Comparison of ENCODE assay signal across 28 cellular contexts in the genomic region with DNA sequence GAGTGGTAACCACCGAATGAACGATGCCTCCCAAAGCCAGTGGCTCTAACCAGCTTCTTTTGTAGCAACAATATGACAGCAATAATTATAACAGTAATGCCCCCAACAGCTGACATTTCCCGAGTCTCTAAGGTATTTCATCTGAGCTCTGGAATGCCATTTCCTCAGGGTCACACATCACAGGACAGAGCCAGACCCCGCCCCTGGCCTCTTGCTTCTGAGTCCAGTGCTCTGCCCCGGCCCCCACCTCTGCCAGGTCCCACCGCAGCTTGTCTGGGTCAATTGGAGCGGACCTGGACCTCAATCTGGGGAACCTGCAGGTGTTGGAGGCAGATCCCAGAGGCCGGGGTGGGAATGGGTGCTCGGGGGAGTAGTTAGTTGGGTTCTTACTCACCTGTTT.
"Had no signal": no experiment of that assay in that cellular context is flagged by ENCODE, and none has a peak within 500 bp of the region (broad histone marks: within the 10 kb centered on the region; RNA-seq: fewer than 3 reads in every experiment).

No MANE protein-coding gene starts in this region.

- H3K9me3 ChIP-seq: ascending aorta, body of pancreas, Peyer's patch, SJCRH30 had no signal

- ATAC-seq: activated CD4-positive, CD25-positive, alpha-beta regulatory T cell treated with anti-CD3 and anti-CD28 coated beads, Interleukin-2, amount 50 U/mL, for 24 hours; activated CD8-positive, alpha-beta T cell treated with anti-CD3 and anti-CD28 coated beads for 36 hours; activated naive CD4-positive, alpha-beta T cell treated with anti-CD3 and anti-CD28 coated beads, Interleukin-2, amount 50 U/mL, for 72 hours; activated naive CD8-positive, alpha-beta T cell treated with anti-CD3 and anti-CD28 coated beads, Interleukin-2, amount 50 U/mL, for 24 hours; body of pancreas; K562; SK-N-SH treated with all-trans-retinoic acid at 6 μM for 48 hours had no signal

- DNase-seq: activated CD4-positive, alpha-beta T cell treated with anti-CD3 and anti-CD28 coated beads for 4 hours; activated CD8-positive, alpha-beta memory T cell treated with anti-CD3 and anti-CD28 coated beads, Interleukin-2, amount 50 U/mL, for 48 hours; activated CD8-positive, alpha-beta T cell treated with anti-CD3 and anti-CD28 coated beads for 36 hours; activated effector memory CD4-positive, alpha-beta T cell treated with Interleukin-2 at 50 U/mL for 16 hours; activated naive CD4-positive, alpha-beta T cell treated with Interleukin-2 at 50 U/mL for 16 hours; activated naive CD8-positive, alpha-beta T cell treated with anti-CD3 and anti-CD28 coated beads, Interleukin-2, amount 50 U/mL, for 24 hours; activated T-cell treated with anti-CD3 and anti-CD28 coated beads, Interleukin-2, amount 50 U/mL, for 1 hour; amniotic stem cell; body of pancreas; Karpas-422; NCI-H1105 treated with DMSO at 0.1 percent for 48 hours; NCI-H1436 treated with DMSO at 0.1 percent for 48 hours; NCI-H187; NCI-H2081; NCI-H510A treated with DMSO at 0.1 percent for 48 hours; NCI-H69; Peyer's patch; Right ventricle myocardium superior; SJCRH30; SW 1271 had no signal

- H3K4me3 ChIP-seq: ascending aorta, body of pancreas, K562, Peyer's patch, SJCRH30 had no signal

- H3K9me3 Mint-ChIP-seq: activated CD8-positive, alpha-beta T cell treated with anti-CD3 and anti-CD28 coated beads for 36 hours; activated naive CD4-positive, alpha-beta T cell treated with anti-CD3 and anti-CD28 coated beads, Interleukin-2, amount 50 U/mL, for 72 hours; activated naive CD8-positive, alpha-beta T cell treated with anti-CD3 and anti-CD28 coated beads, Interleukin-2, amount 50 U/mL, for 24 hours; activated T-helper 1 cell treated with anti-CD3 and anti-CD28 coated beads, Interleukin-12 subunit alpha, Interleukin-12 subunit beta, Interleukin-2, Interleukin-4 antibody, amounts not matched to agents 30 ng/mL and 10 ng/mL and 1 ng/mL, durations not matched to agents 14 hours and 24 hours and 36 hours; T-helper 2 cell treated with Interferon-gamma antibody and Interleukin-4, amounts not matched to agents 5 μg/mL and 100 μg/mL, for 36 hours had no signal

- H3K27me3 ChIP-seq: ascending aorta, body of pancreas, Peyer's patch, SJCRH30 had no signal

- H3K36me3 ChIP-seq: ascending aorta, Peyer's patch, SJCRH30 had no signal

- H3K27ac Mint-ChIP-seq: activated CD8-positive, alpha-beta T cell treated with anti-CD3 and anti-CD28 coated beads for 36 hours; activated naive CD4-positive, alpha-beta T cell treated with anti-CD3 and anti-CD28 coated beads, Interleukin-2, amount 50 U/mL, for 72 hours; activated naive CD8-positive, alpha-beta T cell treated with anti-CD3 and anti-CD28 coated beads, Interleukin-2, amount 50 U/mL, for 24 hours; activated T-helper 1 cell treated with anti-CD3 and anti-CD28 coated beads, Interleukin-12 subunit alpha, Interleukin-12 subunit beta, Interleukin-2, Interleukin-4 antibody, amounts not matched to agents 30 ng/mL and 10 ng/mL and 1 ng/mL, durations not matched to agents 14 hours and 24 hours and 36 hours; T-helper 2 cell treated with Interferon-gamma antibody and Interleukin-4, amounts not matched to agents 5 μg/mL and 100 μg/mL, for 36 hours had no signal

- H3K27ac ChIP-seq: ascending aorta, body of pancreas, Peyer's patch, RWPE1, SJCRH30 had no signal

- H3K36me3 Mint-ChIP-seq: activated naive CD4-positive, alpha-beta T cell treated with anti-CD3 and anti-CD28 coated beads, Interleukin-2, amount 50 U/mL, for 72 hours had no signal

- H3K4me3 Mint-ChIP-seq: activated CD8-positive, alpha-beta T cell treated with anti-CD3 and anti-CD28 coated beads for 36 hours; activated naive CD8-positive, alpha-beta T cell treated with anti-CD3 and anti-CD28 coated beads, Interleukin-2, amount 50 U/mL, for 24 hours; activated T-helper 1 cell treated with anti-CD3 and anti-CD28 coated beads, Interleukin-12 subunit alpha, Interleukin-12 subunit beta, Interleukin-2, Interleukin-4 antibody, amounts not matched to agents 30 ng/mL and 10 ng/mL and 1 ng/mL, durations not matched to agents 14 hours and 24 hours and 36 hours; T-helper 2 cell treated with Interferon-gamma antibody and Interleukin-4, amounts not matched to agents 5 μg/mL and 100 μg/mL, for 36 hours had no signal
